ENCODE assay signal across 1 cellular context in genomic region chr14:59249029-59249428, GRCh38.
TF ChIP-seq lines count a peak whose summit lies in the region.

No MANE protein-coding gene starts in this region.

TF ChIP-seq in SK-N-SH treated with all-trans-retinoic acid at 6 μM for 48 hours, 23 proteins besides CTCF, POLR2A, EP300 and RAD21 (continued from another document):
- no peak for TF ChIP-seq CSRNP3 (CRISPR knock-in tag; IDR thresholded peaks at IDR 0.05)
TF ChIP-seq in SK-N-SH treated with all-trans-retinoic acid at 6 μM for 48 hours: peak in this region for 4.
